ENCODE assay signal across 8 cellular contexts in genomic region chr2:201233192-201234166, GRCh38. TPM values are rescaled to one million over a fixed set of nuclear protein-coding genes. Genes with fewer than 3 reads are reported as not detected.
DNase-seq lines count a peak whose midpoint lies in the region; ATAC-seq, FAIRE-seq and TF ChIP-seq lines count a peak whose summit lies in the region.

No MANE protein-coding gene starts in this region.

- peak overlapping the region; percentile 44 for H3K4me3 ChIP-seq in left ventricle myocardium inferior

- no peak for TF ChIP-seq CTCF in left ventricle myocardium inferior (IDR thresholded peaks at IDR 0.05; ENCODE audit: borderline replicate concordance)

- peak overlapping the region; percentile 63 for H3K27ac ChIP-seq in left ventricle myocardium inferior (replicated peaks)

- H3K4me1 Mint-ChIP-seq in IgD-negative memory B cell: peaks cover 37 to 46% (median 41%) of the 10 kb centered on the region in 3 donors
- H3K4me1 Mint-ChIP-seq in activated T-helper 1 cell treated with anti-CD3 and anti-CD28 coated beads, Interleukin-12 subunit alpha, Interleukin-12 subunit beta, Interleukin-2, Interleukin-4 antibody, amounts not matched to agents 30 ng/mL and 10 ng/mL and 1 ng/mL, durations not matched to agents 14 hours and 24 hours and 36 hours (ENCODE audit: low read depth): peaks cover 54% of the 10 kb centered on the region

- H3K36me3 Mint-ChIP-seq in IgD-negative memory B cell: peaks cover 2% of the 10 kb centered on the region
- peaks cover 13% of the 10 kb centered on the region for H3K36me3 Mint-ChIP-seq in activated T-helper 1 cell treated with anti-CD3 and anti-CD28 coated beads, Interleukin-12 subunit alpha, Interleukin-12 subunit beta, Interleukin-2, Interleukin-4 antibody, amounts not matched to agents 30 ng/mL and 10 ng/mL and 1 ng/mL, durations not matched to agents 14 hours and 24 hours and 36 hours (ENCODE audit: low read depth)

- no peaks in the 10 kb centered on the region for H3K27me3 ChIP-seq in left ventricle myocardium inferior (ENCODE audit: low read depth)

- peak overlapping the region; percentile 90 to 97 (median 95) for H3K27ac Mint-ChIP-seq in IgD-negative memory B cell
- peak overlapping the region; percentile 93 for H3K27ac Mint-ChIP-seq in activated T-helper 1 cell treated with anti-CD3 and anti-CD28 coated beads, Interleukin-12 subunit alpha, Interleukin-12 subunit beta, Interleukin-2, Interleukin-4 antibody, amounts not matched to agents 30 ng/mL and 10 ng/mL and 1 ng/mL, durations not matched to agents 14 hours and 24 hours and 36 hours

- H3K9me3 Mint-ChIP-seq in IgD-negative memory B cell: no peaks in the 10 kb centered on the region
- H3K9me3 Mint-ChIP-seq in activated T-helper 1 cell treated with anti-CD3 and anti-CD28 coated beads, Interleukin-12 subunit alpha, Interleukin-12 subunit beta, Interleukin-2, Interleukin-4 antibody, amounts not matched to agents 30 ng/mL and 10 ng/mL and 1 ng/mL, durations not matched to agents 14 hours and 24 hours and 36 hours: no peaks in the 10 kb centered on the region

- H3K27me3 Mint-ChIP-seq in IgD-negative memory B cell: no peaks in the 10 kb centered on the region
- H3K27me3 Mint-ChIP-seq in activated T-helper 1 cell treated with anti-CD3 and anti-CD28 coated beads, Interleukin-12 subunit alpha, Interleukin-12 subunit beta, Interleukin-2, Interleukin-4 antibody, amounts not matched to agents 30 ng/mL and 10 ng/mL and 1 ng/mL, durations not matched to agents 14 hours and 24 hours and 36 hours (ENCODE audit: insufficient read depth): no peaks in the 10 kb centered on the region

- peak; percentile 30 for DNase-seq in ELR (ENCODE audit: low read depth)
- peak; percentile 94 for DNase-seq in RCC 7860 (ENCODE audit: low spot score)
- DNase-seq in activated T-helper 1 cell treated with anti-CD3 and anti-CD28 coated beads, Interleukin-12 subunit alpha, Interleukin-12 subunit beta, Interleukin-2, Interleukin-4 antibody, amounts not matched to agents 30 ng/mL and 10 ng/mL and 1 ng/mL, durations not matched to agents 14 hours and 24 hours and 36 hours (ENCODE audit: low spot score): peak; percentile 86
- DNase-seq in left ventricle myocardium inferior: peak; percentile 48
- peak; percentile 60 to 69 for DNase-seq in stimulated activated CD4-positive, alpha-beta T cell treated with anti-CD3 and anti-CD28 coated beads, Interleukin-15, amount 100 ng/mL, for 1 hour (ENCODE audit: low read depth in 1 of 2, low spot score in 1 of 2)
- DNase-seq in cerebellar nuclear complex (lab: John Stamatoyannopoulos, UW): no peak

- peak; percentile 94 for FAIRE-seq in RCC 7860 (lab: Jason Lieb, UNC)

- H3K36me3 ChIP-seq in left ventricle myocardium inferior: no peaks in the 10 kb centered on the region

- peak overlapping the region; percentile 92 to 98 (median 95) for H3K4me3 Mint-ChIP-seq in IgD-negative memory B cell
- peak overlapping the region; percentile 93 for H3K4me3 Mint-ChIP-seq in activated T-helper 1 cell treated with anti-CD3 and anti-CD28 coated beads, Interleukin-12 subunit alpha, Interleukin-12 subunit beta, Interleukin-2, Interleukin-4 antibody, amounts not matched to agents 30 ng/mL and 10 ng/mL and 1 ng/mL, durations not matched to agents 14 hours and 24 hours and 36 hours

- H3K4me1 ChIP-seq in left ventricle myocardium inferior: peaks cover 34% of the 10 kb centered on the region

- peak; percentile 94 for ATAC-seq in GM21717 (IDR thresholded peaks at IDR 0.05; ENCODE audit: unreplicated experiment)

- no peaks in the 10 kb centered on the region for H3K9me3 ChIP-seq in left ventricle myocardium inferior (replicated peaks)

- intact Hi-C loops in activated T-helper 1 cell treated with anti-CD3 and anti-CD28 coated beads, Interleukin-12 subunit alpha, Interleukin-12 subunit beta, Interleukin-2, Interleukin-4 antibody, amounts not matched to agents 30 ng/mL and 10 ng/mL and 1 ng/mL, durations not matched to agents 14 hours and 24 hours and 36 hours (cut with micrococcal nuclease): loop anchor here (1.0 to 10.0 kb wide), 6 partner anchors 218 to 801 kb away; partner anchors contain the start of genes ALS2, FZD7, SGO2 and STRADB
- intact Hi-C loops in left ventricle myocardium inferior (cut with micrococcal nuclease): loop anchor here (5.0 kb wide), 1 partner anchor 46 kb away; no protein-coding TSS in a partner anchor

RNA-seq across cellular contexts. Expression of gene CASP8, which starts 26.9 kb away (rescaled TPM):
- polyA plus RNA-seq in IgD-negative memory B cell: 56.1 TPM
- 40.5 and 40.6 TPM in 2 replicates for total RNA-seq in activated T-helper 1 cell treated with anti-CD3 and anti-CD28 coated beads, Interleukin-12 subunit alpha, Interleukin-12 subunit beta, Interleukin-2, Interleukin-4 antibody, amounts not matched to agents 30 ng/mL and 10 ng/mL and 1 ng/mL, durations not matched to agents 14 hours and 24 hours and 36 hours
- total RNA-seq in left ventricle myocardium inferior: 3.7 TPM

RNA-seq across cellular contexts. Expression of gene CASP10, which starts 50.5 kb away (rescaled TPM):
- polyA plus RNA-seq in IgD-negative memory B cell: 14.9 TPM
- 13.5 and 15.7 TPM in 2 replicates for total RNA-seq in activated T-helper 1 cell treated with anti-CD3 and anti-CD28 coated beads, Interleukin-12 subunit alpha, Interleukin-12 subunit beta, Interleukin-2, Interleukin-4 antibody, amounts not matched to agents 30 ng/mL and 10 ng/mL and 1 ng/mL, durations not matched to agents 14 hours and 24 hours and 36 hours
- total RNA-seq in left ventricle myocardium inferior: 5.4 TPM

Comparison
In these comparisons a context has a peak if more than half of its experiments do, and no peak if none do; other contexts are left out.
1. DNase-seq: peak in ELR (single experiment), RCC 7860 (single experiment), activated T-helper 1 cell treated with anti-CD3 and anti-CD28 coated beads, Interleukin-12 subunit alpha, Interleukin-12 subunit beta, Interleukin-2, Interleukin-4 antibody, amounts not matched to agents 30 ng/mL and 10 ng/mL and 1 ng/mL, durations not matched to agents 14 hours and 24 hours and 36 hours (single experiment), left ventricle myocardium inferior (single experiment) and stimulated activated CD4-positive, alpha-beta T cell treated with anti-CD3 and anti-CD28 coated beads, Interleukin-15, amount 100 ng/mL, for 1 hour (2 of 2); none in cerebellar nuclear complex (0 of 2).